In the genomic region with DNA sequence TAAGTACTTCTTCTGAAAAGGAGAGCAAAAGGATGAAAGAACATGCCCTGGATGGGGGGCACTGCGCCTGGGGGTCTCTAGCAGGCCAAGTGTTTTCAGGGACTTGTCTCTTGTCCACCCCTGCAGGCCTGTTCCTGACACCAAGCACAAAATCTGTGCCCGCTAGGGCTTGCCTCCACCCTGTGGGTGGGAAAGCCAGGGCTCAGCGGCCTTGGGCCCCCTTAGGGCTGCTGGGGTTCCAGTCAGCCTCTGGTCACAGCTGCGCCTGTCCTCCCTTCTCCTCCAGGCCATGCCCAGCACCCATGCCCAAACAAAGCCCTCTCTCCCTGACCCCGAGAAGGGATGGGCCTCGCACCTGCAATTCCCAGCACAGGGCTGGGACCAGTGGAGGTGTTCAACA, we compare ENCODE assay signal across 26 cellular contexts.
"Had no signal": no experiment of that assay in that cellular context is flagged by ENCODE, and none has a peak within 500 bp of the region (broad histone marks: within the 10 kb centered on the region; RNA-seq: fewer than 3 reads in every experiment).

No MANE protein-coding gene starts in this region.

- H3K4me3 ChIP-seq: PC-9 had no signal

- DNase-seq: activated CD4-positive, alpha-beta T cell treated with anti-CD3 and anti-CD28 coated beads for 36 hours; activated CD4-positive, alpha-beta T cell treated with anti-CD3 and anti-CD28 coated beads, Interleukin-2, amount 10 ng/mL, durations not matched to agents 7 days and 5 days; activated CD4-positive, alpha-beta T cell treated with anti-CD3 and anti-CD28 coated beads, Interleukin-2, amount 50 U/mL, for 48 hours; activated CD8-positive, alpha-beta memory T cell treated with anti-CD3 and anti-CD28 coated beads, Interleukin-2, amount 50 U/mL, for 48 hours; activated CD8-positive, alpha-beta T cell treated with anti-CD3 and anti-CD28 coated beads, Interleukin-2, amount 10 ng/mL, durations not matched to agents 7 days and 5 days; activated effector memory CD4-positive, alpha-beta T cell treated with Interleukin-2 at 50 U/mL for 16 hours; activated naive CD4-positive, alpha-beta T cell treated with anti-CD3 and anti-CD28 coated beads, Interleukin-2, amount 10 ng/mL, durations not matched to agents 7 days and 5 days; activated naive CD8-positive, alpha-beta T cell treated with anti-CD3 and anti-CD28 coated beads, Interleukin-2, amount 50 U/mL, for 24 hours; activated T-cell treated with anti-CD3 and anti-CD28 coated beads, Interleukin-2, amount 50 U/mL, for 48 hours; anterior cingulate cortex; central memory CD4-positive, alpha-beta T cell; Karpas-422; KBM-7; NCI-H1105 treated with DMSO at 0.1 percent for 48 hours; NCI-H1436; NCI-H1694 treated with DMSO at 0.1 percent for 48 hours; NCI-H2029; NCI-H510A; NCI-H526; NCI-H748 treated with DMSO at 0.1 percent for 48 hours; NK-92 treated with Interleukin-12 subunit alpha and Interleukin-12 subunit beta, amount 100 ng/mL, for 24 hours; PC-9; SIG-M5; SW 1271 had no signal

- H3K27ac ChIP-seq: PC-9, RWPE1 had no signal

- ATAC-seq: activated CD4-positive, alpha-beta T cell treated with anti-CD3 and anti-CD28 coated beads for 36 hours; activated CD8-positive, alpha-beta T cell treated with anti-CD3 and anti-CD28 coated beads, Interleukin-2, amount 10 ng/mL, durations not matched to agents 7 days and 5 days; activated naive CD8-positive, alpha-beta T cell treated with anti-CD3 and anti-CD28 coated beads, Interleukin-2, amount 50 U/mL, for 24 hours; Right ventricle myocardium inferior had no signal
